Comparison of ENCODE assay signal across 8 cellular contexts in the genomic region with DNA sequence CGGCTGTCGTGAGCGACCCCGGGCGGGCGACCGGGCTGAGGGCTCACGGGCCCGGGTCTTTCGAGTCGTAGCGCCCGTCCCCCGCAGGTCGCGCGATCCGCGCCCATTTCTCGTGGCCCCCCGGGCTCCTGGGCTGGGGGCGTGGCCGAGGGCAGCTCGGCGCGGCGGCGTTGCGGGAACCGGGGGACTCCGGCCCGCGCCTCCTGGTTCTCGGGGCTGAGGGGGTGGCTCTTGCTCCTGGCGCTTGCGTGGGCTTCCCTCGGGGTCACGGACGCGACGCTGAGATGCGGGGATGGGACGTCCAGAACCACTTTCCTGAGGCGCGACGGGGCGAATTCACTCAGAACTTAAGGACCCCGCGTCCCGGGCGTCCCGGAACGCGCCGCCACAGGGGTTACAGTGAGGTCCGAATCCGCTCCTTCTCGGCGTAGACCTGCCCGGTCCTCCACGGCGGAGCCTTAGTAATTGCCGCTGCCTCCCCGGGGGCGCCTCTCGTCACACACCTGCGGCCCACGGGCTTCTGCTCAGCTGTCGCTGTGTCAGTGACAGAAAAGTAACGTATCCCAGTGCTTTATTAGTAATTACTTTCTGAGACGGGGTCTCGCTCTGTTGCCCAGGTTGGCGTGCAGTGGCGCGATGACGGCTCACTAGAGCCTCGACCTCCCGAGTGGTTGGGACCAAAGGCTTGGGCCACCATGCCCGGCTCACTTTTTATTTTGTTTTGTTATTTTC. TPM values are rescaled to one million over a fixed set of nuclear protein-coding genes. Genes with fewer than 3 reads are reported as not detected.
A peak's percentile ranks its signal among the peaks of the same experiment; 100 is the strongest.
DNase-seq lines count a peak whose midpoint lies in the region; ATAC-seq and TF ChIP-seq lines count a peak whose summit lies in the region.

No MANE protein-coding gene starts in this region.

- H3K4me1 Mint-ChIP-seq in GM23338 = peaks cover 8% of the 10 kb centered on the region
- peaks cover 43% of the 10 kb centered on the region for H3K4me1 Mint-ChIP-seq in activated naive CD4-positive, alpha-beta T cell treated with anti-CD3 and anti-CD28 coated beads, Interleukin-2, amount 10 ng/mL, durations not matched to agents 7 days and 5 days

- 0 to 1% methylated on average over 79 of the region's 79 CpGs for WGBS in sigmoid colon, 2 donors

- ATAC-seq in GM23338 = peak; percentile 28

- no peaks in the 10 kb centered on the region for H3K9me3 Mint-ChIP-seq in GM23338
- H3K9me3 Mint-ChIP-seq in activated naive CD4-positive, alpha-beta T cell treated with anti-CD3 and anti-CD28 coated beads, Interleukin-2, amount 10 ng/mL, durations not matched to agents 7 days and 5 days = no peaks in the 10 kb centered on the region

- peaks cover 13% of the 10 kb centered on the region for H3K27me3 Mint-ChIP-seq in GM23338 (ENCODE audit: insufficient read depth, low read depth, poor library complexity)
- H3K27me3 Mint-ChIP-seq in activated naive CD4-positive, alpha-beta T cell treated with anti-CD3 and anti-CD28 coated beads, Interleukin-2, amount 10 ng/mL, durations not matched to agents 7 days and 5 days = no peaks in the 10 kb centered on the region

- H4K20me1 ChIP-seq in GM23338 (replicated peaks; ENCODE audit: insufficient read depth) = peaks cover 31% of the 10 kb centered on the region

- H3K4me3 Mint-ChIP-seq in GM23338 = peak overlapping the region; percentile 89
- peak overlapping the region; percentile 92 for H3K4me3 Mint-ChIP-seq in activated naive CD4-positive, alpha-beta T cell treated with anti-CD3 and anti-CD28 coated beads, Interleukin-2, amount 10 ng/mL, durations not matched to agents 7 days and 5 days

- H3K4me1 ChIP-seq in GM23338 (ENCODE audit: insufficient read depth) (peaks cover 12% of the 10 kb centered on the region), right atrium auricular region (peaks cover 0 to 27% of the 10 kb centered on the region in 2 donors), sigmoid colon (peaks cover 0 to 44% (median 29%) of the 10 kb centered on the region in 4 donors)

- H3K36me3 ChIP-seq in GM23338 (ENCODE audit: insufficient read depth) = no peaks in the 10 kb centered on the region
- H3K36me3 ChIP-seq in right atrium auricular region = no peaks in the 10 kb centered on the region
- no peaks in the 10 kb centered on the region for H3K36me3 ChIP-seq in sigmoid colon

- no peak overlapping the region for H3K27ac ChIP-seq in GM23338 (ENCODE audit: low read depth)
- peak overlapping the region; percentile 74 to 76 for H3K27ac ChIP-seq in right atrium auricular region
- peak overlapping the region; percentile 85 to 96 (median 88) for H3K27ac ChIP-seq in sigmoid colon

- H3K4me3 ChIP-seq in GM12875 (ENCODE audit: low read depth, low read length) (peak overlapping the region; percentile 93), GM23338 (peak overlapping the region; percentile 91), right atrium auricular region (peak overlapping the region; percentile 70 to 82), sigmoid colon (peak overlapping the region; percentile 61 to 100 (median 96))

- H3K27me3 ChIP-seq in GM23338 (ENCODE audit: insufficient read depth) (no peaks in the 10 kb centered on the region), right atrium auricular region (no peaks in the 10 kb centered on the region), sigmoid colon (no peaks in the 10 kb centered on the region)

- no peak for TF ChIP-seq EP300 in sigmoid colon (IDR thresholded peaks at IDR 0.05)

- intact Hi-C loops in sigmoid colon (cut with DNase I) = loop anchor here (1.0 to 5.0 kb wide), 2 partner anchors 51 to 98 kb away; no protein-coding TSS in a partner anchor

- DNase-seq in GM23338 (ENCODE audit: low spot score) = peak; percentile 39
- DNase-seq in M059J (ENCODE audit: low read depth) = peak; percentile 20
- peak; percentile 55 for DNase-seq in activated naive CD4-positive, alpha-beta T cell treated with anti-CD3 and anti-CD28 coated beads, Interleukin-2, amount 10 ng/mL, durations not matched to agents 7 days and 5 days
- DNase-seq in right atrium auricular region (ENCODE audit: low spot score) = peak; percentile 56
- peak; percentile 70 for DNase-seq in sigmoid colon
- no peak for DNase-seq in NCI-H2081 treated with DMSO at 0.1 percent for 48 hours (lab: John Stamatoyannopoulos, UW)
- DNase-seq in hippocampal formation (lab: John Stamatoyannopoulos, UW) = no peak

- H3K9me3 ChIP-seq in right atrium auricular region (no peaks in the 10 kb centered on the region), sigmoid colon (no peaks in the 10 kb centered on the region)

- peaks cover 7% of the 10 kb centered on the region for H3K36me3 Mint-ChIP-seq in GM23338 (ENCODE audit: low read depth)
- no peaks in the 10 kb centered on the region for H3K36me3 Mint-ChIP-seq in activated naive CD4-positive, alpha-beta T cell treated with anti-CD3 and anti-CD28 coated beads, Interleukin-2, amount 10 ng/mL, durations not matched to agents 7 days and 5 days

- TF ChIP-seq CTCF in GM12875 (IDR thresholded peaks at IDR 0.05; ENCODE audit: borderline replicate concordance, insufficient read depth, low read depth, low read length) (no peak), GM23338 (conservative IDR thresholded peaks at IDR 0.05; ENCODE audit: low read depth in 2 of 2) (no peak), right atrium auricular region (IDR thresholded peaks at IDR 0.05) (no peak), sigmoid colon (IDR thresholded peaks at IDR 0.05) (no peak)

- H3K9me2 ChIP-seq in GM23338 (ENCODE audit: insufficient read depth) = no peaks in the 10 kb centered on the region

- peak overlapping the region; percentile 91 for H3K27ac Mint-ChIP-seq in GM23338
- H3K27ac Mint-ChIP-seq in activated naive CD4-positive, alpha-beta T cell treated with anti-CD3 and anti-CD28 coated beads, Interleukin-2, amount 10 ng/mL, durations not matched to agents 7 days and 5 days = peak overlapping the region; percentile 90

- no peak for TF ChIP-seq POLR2A in sigmoid colon (IDR thresholded peaks at IDR 0.05)

- peaks cover 50% of the 10 kb centered on the region for H3K79me2 ChIP-seq in GM23338 (replicated peaks; ENCODE audit: insufficient read depth)

- peak overlapping the region; percentile 18; the same call in 1 of the 2 replicates for H2AFZ ChIP-seq in GM23338

- peaks cover 16% of the 10 kb centered on the region for H3F3A ChIP-seq in GM23338 (replicated peaks; ENCODE audit: low read depth)

- CTCF ChIA-PET in activated naive CD4-positive, alpha-beta T cell treated with anti-CD3 and anti-CD28 coated beads, Interleukin-2, amount 10 ng/mL, durations not matched to agents 7 days and 5 days (lab: Charles Lee) = interaction anchor here (1.0 kb wide), 1 partner anchor 20 kb away, joined by 4 read pairs; no protein-coding TSS in a partner anchor

- peak overlapping the region; percentile 88 for H3K4me2 ChIP-seq in GM23338

TF ChIP-seq in GM23338, 12 proteins besides CTCF, POLR2A, EP300 and RAD21 (continues in another document):
- TF ChIP-seq EZH2phosphoT487 (IDR thresholded peaks at IDR 0.05; ENCODE audit: unreplicated experiment) (no peak), STAT1 (IDR thresholded peaks at IDR 0.05; ENCODE audit: unreplicated experiment) (no peak), EZH2 (IDR thresholded peaks at IDR 0.05; ENCODE audit: low read depth, unreplicated experiment) (no peak)
- TF ChIP-seq, protein P1, sequence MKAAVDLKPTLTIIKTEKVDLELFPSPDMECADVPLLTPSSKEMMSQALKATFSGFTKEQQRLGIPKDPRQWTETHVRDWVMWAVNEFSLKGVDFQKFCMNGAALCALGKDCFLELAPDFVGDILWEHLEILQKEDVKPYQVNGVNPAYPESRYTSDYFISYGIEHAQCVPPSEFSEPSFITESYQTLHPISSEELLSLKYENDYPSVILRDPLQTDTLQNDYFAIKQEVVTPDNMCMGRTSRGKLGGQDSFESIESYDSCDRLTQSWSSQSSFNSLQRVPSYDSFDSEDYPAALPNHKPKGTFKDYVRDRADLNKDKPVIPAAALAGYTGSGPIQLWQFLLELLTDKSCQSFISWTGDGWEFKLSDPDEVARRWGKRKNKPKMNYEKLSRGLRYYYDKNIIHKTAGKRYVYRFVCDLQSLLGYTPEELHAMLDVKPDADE (IDR thresholded peaks at IDR 0.05) = no peak

RNA-seq across cellular contexts. Expression of a gene that starts 0.6 kb away (rescaled TPM):
- total RNA-seq in GM23338 (2014; rRNA removed; shearing (Covaris generic)) = 47.7 and 57.2 TPM in 2 replicates
- 24.5 and 26.3 TPM in 2 replicates for polyA plus RNA-seq in GM23338 (2016; fragmentation: Nextera tagmentation; extraction: Ambion mirVana)
- 3.3 and 8.0 TPM in 2 replicates for total RNA-seq in M059J (2014; rRNA removed; shearing (Covaris generic))
- total RNA-seq in right atrium auricular region = 10 to 100 TPM; 10.5 to 15.5 TPM
- total RNA-seq in sigmoid colon = 10 to 100 TPM; 14.5 to 35.7 (median 18.8) TPM
- 10 to 100 TPM in 1 of 3 donors, 1 to 10 TPM in 2; 3.2 to 22.3 (median 4.2) TPM for polyA plus RNA-seq in sigmoid colon

RNA-seq across cellular contexts. Expression of a gene that starts 21.3 kb away (rescaled TPM):
- 72.7 and 73.0 TPM in 2 replicates for total RNA-seq in GM23338 (2014; rRNA removed; shearing (Covaris generic))
- polyA plus RNA-seq in GM23338 (2016; fragmentation: Nextera tagmentation; extraction: Ambion mirVana) = 52.4 and 59.3 TPM in 2 replicates
- 9.3 and 10.3 TPM in 2 replicates for total RNA-seq in M059J (2014; rRNA removed; shearing (Covaris generic))
- 10 to 100 TPM in 1 of 2 donors, 1 to 10 TPM in 1; 5.0 to 10.3 TPM for total RNA-seq in right atrium auricular region
- total RNA-seq in sigmoid colon = 10 to 100 TPM in 1 of 4 donors, 1 to 10 TPM in 3; 7.6 to 15.6 (median 8.9) TPM
- 10 to 100 TPM in 1 of 3 donors, 1 to 10 TPM in 2; 9.0 to 33.8 (median 9.7) TPM for polyA plus RNA-seq in sigmoid colon

RNA-seq across cellular contexts. Expression of a gene that starts 55.9 kb away (rescaled TPM):
- total RNA-seq in GM23338 (2014; rRNA removed; shearing (Covaris generic)) = 26.2 and 33.8 TPM in 2 replicates
- polyA plus RNA-seq in GM23338 (2016; fragmentation: Nextera tagmentation; extraction: Ambion mirVana) = 8.4 and 9.3 TPM in 2 replicates
- total RNA-seq in M059J (2014; rRNA removed; shearing (Covaris generic)) = 4.5 and 7.5 TPM in 2 replicates
- 10 to 100 TPM; 16.2 to 23.4 TPM for total RNA-seq in right atrium auricular region
- 10 to 100 TPM; 13.2 to 29.1 (median 18.6) TPM for total RNA-seq in sigmoid colon
- 10 to 100 TPM in 1 of 3 donors, 1 to 10 TPM in 2; 5.3 to 17.5 (median 5.4) TPM for polyA plus RNA-seq in sigmoid colon

Comparison
In these comparisons a context has a peak if more than half of its experiments do, and no peak if none do; other contexts are left out.
1. DNase-seq: peak in GM23338 (single experiment), M059J (single experiment), activated naive CD4-positive, alpha-beta T cell treated with anti-CD3 and anti-CD28 coated beads, Interleukin-2, amount 10 ng/mL, durations not matched to agents 7 days and 5 days (single experiment), right atrium auricular region (single experiment) and sigmoid colon (single experiment); none in NCI-H2081 treated with DMSO at 0.1 percent for 48 hours (single experiment) and hippocampal formation (0 of 2).
2. Peak in every context shown above with its lines, with median percentiles within 50 percentile points of each other: H3K4me3 ChIP-seq.